ENCODE assay signal across 8 cellular contexts in the genomic region with DNA sequence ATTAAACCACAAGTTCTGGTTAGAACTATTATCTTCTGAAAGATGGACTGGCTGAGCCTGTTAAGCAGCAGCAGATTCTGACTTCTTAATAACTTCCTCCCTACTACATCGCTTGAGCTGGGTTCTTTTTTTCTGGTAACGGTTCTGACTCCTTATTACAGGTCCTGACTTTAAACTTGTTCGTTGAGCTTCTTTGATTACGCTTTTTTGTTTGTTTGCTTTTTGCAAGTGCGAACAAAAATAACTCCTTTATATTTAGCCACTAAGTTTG. TPM values are rescaled to one million over a fixed set of nuclear protein-coding genes. Genes with fewer than 3 reads are reported as not detected.
DNase-seq lines count a peak whose midpoint lies in the region; ATAC-seq and TF ChIP-seq lines count a peak whose summit lies in the region.

No MANE protein-coding gene starts in this region.

- H3K27me3 Mint-ChIP-seq in endothelial cell (ENCODE audit: unreplicated experiment) = peaks cover 5% of the 10 kb centered on the region
- no peaks in the 10 kb centered on the region for H3K27me3 Mint-ChIP-seq in osteocyte (ENCODE audit: unreplicated experiment)

- H3K9me3 Mint-ChIP-seq in endothelial cell (ENCODE audit: unreplicated experiment) (no peaks in the 10 kb centered on the region), osteocyte (ENCODE audit: unreplicated experiment) (no peaks in the 10 kb centered on the region)

- H4K20me1 ChIP-seq in DOHH2 (ENCODE audit: control insufficient read depth, insufficient read depth, low read depth, low read length) = 0 out of 2 replicates have a peak, but pooled peaks cover 6% of the 10 kb centered on the region

- H3K36me3 Mint-ChIP-seq in endothelial cell (ENCODE audit: low read depth, unreplicated experiment) (peaks cover 4% of the 10 kb centered on the region), osteocyte (ENCODE audit: unreplicated experiment) (no peaks in the 10 kb centered on the region)

- H3K4me1 ChIP-seq in DOHH2 (ENCODE audit: control insufficient read depth, low read length) (peaks cover 36% of the 10 kb centered on the region), NT2/D1 (ENCODE audit: insufficient read depth, insufficient read length) (no peaks in the 10 kb centered on the region)

- H3K79me2 ChIP-seq in DOHH2 (ENCODE audit: control insufficient read depth, low read length) = peaks cover 60% of the 10 kb centered on the region

- H3K27ac ChIP-seq in DOHH2 (ENCODE audit: low read depth, low read length) = peak overlapping the region; percentile 66

- H3K27me3 ChIP-seq in DOHH2 (ENCODE audit: control insufficient read depth, low read length) (no peaks in the 10 kb centered on the region), NT2/D1 (ENCODE audit: insufficient read depth, insufficient read length) (no peaks in the 10 kb centered on the region)

- no peak for DNase-seq in NT2/D1 (ENCODE audit: low read depth, low spot score)
- no peak for DNase-seq in endothelial cell (ENCODE audit: low spot score)
- DNase-seq in osteocyte (ENCODE audit: extremely low spot score, unreplicated experiment) = no peak
- no peak for DNase-seq in C1 segment of cervical spinal cord (lab: John Stamatoyannopoulos, UW)
- DNase-seq in iPS-NIHi11 (ENCODE audit: low spot score) = no peak
- no peak for DNase-seq in SK-N-DZ (ENCODE audit: low spot score)

- peak overlapping the region; percentile 100 for H3K4me3 ChIP-seq in DOHH2 (ENCODE audit: low read length)
- H3K4me3 ChIP-seq in NT2/D1 (ENCODE audit: insufficient read length, low read depth) = peak overlapping the region; percentile 70

- H3K27ac Mint-ChIP-seq in endothelial cell (ENCODE audit: unreplicated experiment) = no peak overlapping the region
- peak overlapping the region; percentile 89 for H3K27ac Mint-ChIP-seq in osteocyte (ENCODE audit: unreplicated experiment)

- TF ChIP-seq CTCF in DOHH2 (IDR thresholded peaks at IDR 0.05; ENCODE audit: low read depth, low read length, poor library complexity, severe bottlenecking) = no peak
- TF ChIP-seq CTCF in endothelial cell (IDR thresholded peaks at IDR 0.05; ENCODE audit: unreplicated experiment) = no peak
- no peak for TF ChIP-seq CTCF in osteocyte (IDR thresholded peaks at IDR 0.05)

- ATAC-seq in HG03039 (IDR thresholded peaks at IDR 0.05; ENCODE audit: unreplicated experiment) = no peak

- H3K9me2 ChIP-seq in DOHH2 (replicated peaks; ENCODE audit: control insufficient read depth, low read length) = no peaks in the 10 kb centered on the region

- H3K36me3 ChIP-seq in DOHH2 (ENCODE audit: control insufficient read depth, low read length) = peaks cover 16% of the 10 kb centered on the region
- H3K36me3 ChIP-seq in NT2/D1 (ENCODE audit: insufficient read depth, insufficient read length, low read length) = no peaks in the 10 kb centered on the region

- H3K4me2 ChIP-seq in DOHH2 (ENCODE audit: low read length) = peak overlapping the region; percentile 89

- peaks cover 27% of the 10 kb centered on the region for H3F3A ChIP-seq in DOHH2 (ENCODE audit: control insufficient read depth, insufficient read depth)

- H3K9ac ChIP-seq in NT2/D1 (ENCODE audit: insufficient read length, low read depth) = peak overlapping the region; percentile 78

- peak overlapping the region; percentile 100 for H3K4me3 Mint-ChIP-seq in endothelial cell (ENCODE audit: unreplicated experiment)
- H3K4me3 Mint-ChIP-seq in osteocyte (ENCODE audit: unreplicated experiment) = peak overlapping the region; percentile 94

- H3K4me1 Mint-ChIP-seq in endothelial cell (ENCODE audit: unreplicated experiment) (peaks cover 14% of the 10 kb centered on the region), osteocyte (ENCODE audit: unreplicated experiment) (peaks cover 26% of the 10 kb centered on the region)

- H3K9me3 ChIP-seq in DOHH2 (ENCODE audit: control insufficient read depth, insufficient read depth, low read length) (no peaks in the 10 kb centered on the region), NT2/D1 (ENCODE audit: insufficient read depth, low read length) (no peaks in the 10 kb centered on the region)

RNA-seq across cellular contexts. Expression of a gene that starts 1.1 kb away (rescaled TPM):
- 47.5 TPM for total RNA-seq in endothelial cell (ENCODE audit: unreplicated experiment)
- total RNA-seq in osteocyte = 20.8 and 21.7 TPM in 2 replicates
- polyA plus RNA-seq in SK-N-DZ (2014; cell fraction: cytosol; rRNA removed) = 6.9 and 8.0 TPM in 2 replicates
- 3.2 and 4.8 TPM in 2 replicates for polyA plus RNA-seq in SK-N-DZ (2014; cell fraction: nucleus; rRNA removed)

RNA-seq across cellular contexts. Expression of a gene that starts 22.0 kb away (rescaled TPM):
- total RNA-seq in endothelial cell (ENCODE audit: unreplicated experiment) (not detected), osteocyte (not detected in 2 replicates)
- not detected in 2 replicates for polyA plus RNA-seq in SK-N-DZ (2014; cell fraction: cytosol; rRNA removed)
- polyA plus RNA-seq in SK-N-DZ (2014; cell fraction: nucleus; rRNA removed) = not detected in 2 replicates

RNA-seq across cellular contexts. Expression of a gene that starts 38.7 kb away (rescaled TPM):
- total RNA-seq in endothelial cell (ENCODE audit: unreplicated experiment) = 12.3 TPM
- 8.9 and 10.0 TPM in 2 replicates for total RNA-seq in osteocyte
- polyA plus RNA-seq in SK-N-DZ (2014; cell fraction: cytosol; rRNA removed) = not detected in 2 replicates
- polyA plus RNA-seq in SK-N-DZ (2014; cell fraction: nucleus; rRNA removed) = not detected in 2 replicates

RNA-seq across cellular contexts. Expression of a gene that starts 58.4 kb away (rescaled TPM):
- 0.10 TPM for total RNA-seq in endothelial cell (ENCODE audit: unreplicated experiment)
- total RNA-seq in osteocyte = 0.63 and 0.75 TPM in 2 replicates
- 0.52 and 0.90 TPM in 2 replicates for polyA plus RNA-seq in SK-N-DZ (2014; cell fraction: cytosol; rRNA removed)
- 2.7 and 5.3 TPM in 2 replicates for polyA plus RNA-seq in SK-N-DZ (2014; cell fraction: nucleus; rRNA removed)
